Comparison of ENCODE assay signal across 8 cellular contexts in genomic region chr3:14178247-14179113, GRCh38. TPM values are rescaled to one million over a fixed set of nuclear protein-coding genes. Genes with fewer than 3 reads are reported as not detected.
DNase-seq lines count a peak whose midpoint lies in the region; ATAC-seq and TF ChIP-seq lines count a peak whose summit lies in the region.

TSS of gene LSM3 (plus strand) at chr3:14178817. CDS start at chr3:14178861, 44 bp downstream.
TSS of gene XPC (minus strand) at chr3:14178601. CDS start at chr3:14178568, 33 bp downstream.

- peak within 1 kb of the TSS; percentile 100 for H3K27ac Mint-ChIP-seq in activated T-cell treated with anti-CD3 and anti-CD28 coated beads, Interleukin-2, amount 50 U/mL, for 24 hours

- H3K27me3 Mint-ChIP-seq in activated T-cell treated with anti-CD3 and anti-CD28 coated beads, Interleukin-2, amount 50 U/mL, for 24 hours = no peaks in the 10 kb centered on the region

- TF ChIP-seq CTCF in epithelial cell of proximal tubule (conservative IDR thresholded peaks at IDR 0.05; ENCODE audit: low read depth, low read length) = no peak

- H3K4me3 ChIP-seq in epithelial cell of proximal tubule (ENCODE audit: low read depth, low read length) = peak within 1 kb of the TSS; percentile 96

- peaks cover 56% of the 10 kb centered on the region for H3K36me3 Mint-ChIP-seq in activated T-cell treated with anti-CD3 and anti-CD28 coated beads, Interleukin-2, amount 50 U/mL, for 24 hours (ENCODE audit: low read depth)

- in situ Hi-C loops in KBM-7 (cut with MboI; ENCODE audit: low pct_unique_long_range_greater_than_20kb, low sequenced_read_pairs) = no loop called here

- DNase-seq in DMS153 treated with DMSO at 0.1 percent for 48 hours (lab: John Stamatoyannopoulos, UW; ENCODE audit: unreplicated experiment) (peak; percentile 73), KBM-7 (peak; percentile 99), epithelial cell of proximal tubule (ENCODE audit: low read depth) (peak; percentile 96), mucosa of gallbladder (ENCODE audit: low spot score) (peak; percentile 98)
- DNase-seq in activated T-cell treated with anti-CD3 and anti-CD28 coated beads, Interleukin-2, amount 50 U/mL, for 24 hours = peak; percentile 99
- peak; percentile 92 to 96 for DNase-seq in stimulated activated CD8-positive, alpha-beta memory T cell treated with anti-CD3 and anti-CD28 coated beads, Interleukin-4, amount 100 ng/mL, for 4 hours (ENCODE audit: low read depth in 2 of 2, low spot score in 1 of 2)

- no peaks in the 10 kb centered on the region for H3K9me3 Mint-ChIP-seq in activated T-cell treated with anti-CD3 and anti-CD28 coated beads, Interleukin-2, amount 50 U/mL, for 24 hours

- ATAC-seq in GM21717 (IDR thresholded peaks at IDR 0.05; ENCODE audit: unreplicated experiment) = peak; percentile 92

- peaks cover 69% of the 10 kb centered on the region for H3K4me1 Mint-ChIP-seq in activated T-cell treated with anti-CD3 and anti-CD28 coated beads, Interleukin-2, amount 50 U/mL, for 24 hours (ENCODE audit: low read depth)

- H3K4me3 Mint-ChIP-seq in activated T-cell treated with anti-CD3 and anti-CD28 coated beads, Interleukin-2, amount 50 U/mL, for 24 hours = peak within 1 kb of the TSS; percentile 93

TF ChIP-seq in PFSK-1, 5 proteins besides CTCF, POLR2A, EP300 and RAD21:
- TF ChIP-seq SIN3A (IDR thresholded peaks at IDR 0.05; ENCODE audit: borderline replicate concordance, insufficient read depth, low read length) (0 out of 2 replicates have a peak, but pooled peaks have one; percentile 52), FOXP2 (optimal IDR thresholded peaks at IDR 0.05; ENCODE audit: borderline replicate concordance, extremely low read depth, extremely low read length, insufficient read depth) (peak; percentile 27), TAF1 (IDR thresholded peaks at IDR 0.05; ENCODE audit: borderline replicate concordance, insufficient read depth, low read length) (peak; percentile 88; the same call in 1 of the 2 replicates), REST (IDR thresholded peaks at IDR 0.05; ENCODE audit: insufficient read depth in 1 of 2, low read depth in 2 of 2, low read length in 2 of 2) (no peak), POLR2AphosphoS5 (IDR thresholded peaks at IDR 0.05; ENCODE audit: low read depth, low read length) (peak; percentile 91)

RNA-seq across cellular contexts. Expression of gene LSM3, which starts in this region (rescaled TPM):
- 3.5 TPM for polyA plus RNA-seq in PFSK-1 (2012; ENCODE audit: insufficient read length, low read depth)
- total RNA-seq in epithelial cell of proximal tubule (24.7 and 24.9 TPM in 2 replicates), mucosa of gallbladder (11.3 TPM)

RNA-seq across cellular contexts. Expression of gene XPC, which starts in this region (rescaled TPM):
- 46.1 TPM for polyA plus RNA-seq in PFSK-1 (2012; ENCODE audit: insufficient read length, low read depth)
- 16.6 and 27.8 TPM in 2 replicates for total RNA-seq in epithelial cell of proximal tubule
- total RNA-seq in mucosa of gallbladder = 33.3 TPM

Comparison
In these comparisons a context has a peak if more than half of its experiments do, and no peak if none do; other contexts are left out.
1. Peak in every context shown above with its lines: DNase-seq, ATAC-seq and H3K4me3 ChIP-seq.